Comparison of ENCODE assay signal across 8 cellular contexts in the genomic region with DNA sequence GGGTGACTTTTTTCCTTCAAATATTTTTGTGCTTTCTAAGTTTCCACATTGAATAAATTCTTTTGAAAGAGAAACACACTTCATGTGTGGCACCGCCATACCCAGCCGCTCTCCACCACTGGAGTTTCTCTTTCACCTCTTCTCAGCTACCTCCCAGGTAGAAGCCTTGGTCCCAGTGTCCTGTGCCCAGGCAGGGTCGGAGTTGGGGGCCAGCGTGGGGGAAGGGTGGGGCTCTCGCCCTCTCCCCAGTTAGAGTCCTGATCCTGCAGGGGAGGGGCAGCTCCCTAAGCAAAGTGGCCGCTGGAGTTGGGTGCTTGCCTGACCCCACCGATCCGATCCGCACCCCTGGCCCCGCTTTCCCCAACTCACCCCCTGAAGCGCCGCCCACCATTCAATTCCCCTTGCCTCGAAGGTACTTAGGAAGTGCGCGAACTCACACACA. TPM values are rescaled to one million over a fixed set of nuclear protein-coding genes. Genes with fewer than 3 reads are reported as not detected.
DNase-seq lines count a peak whose midpoint lies in the region; ATAC-seq and TF ChIP-seq lines count a peak whose summit lies in the region.

No MANE protein-coding gene starts in this region.

- peaks cover 49% of the 10 kb centered on the region for H3K79me2 ChIP-seq in mammary epithelial cell (ENCODE audit: insufficient read depth, low read length)

- in situ Hi-C loops in mammary epithelial cell (cut with MboI; ENCODE audit: low sequenced_read_pairs in 2 of 2), result no loop called here

- ATAC-seq in aorta (ENCODE audit: low FRiP score), result no peak

- no peak for TF ChIP-seq CTCF in mammary epithelial cell (conservative IDR thresholded peaks at IDR 0.05 in 1 of 2, IDR thresholded peaks at IDR 0.05 in 1 of 2; ENCODE audit: extremely low read depth in 1 of 2, insufficient read depth in 1 of 2, low read depth in 1 of 2, low read length in 2 of 2)

- no peaks in the 10 kb centered on the region for H3K9me3 ChIP-seq in mammary epithelial cell (replicated peaks; ENCODE audit: insufficient read depth, low read length)
- H3K9me3 ChIP-seq in mononuclear cell (ENCODE audit: low read depth, low read length), result no peaks in the 10 kb centered on the region
- H3K9me3 ChIP-seq in aorta (ENCODE audit: control insufficient read depth, low read length), result no peaks in the 10 kb centered on the region

- H2AFZ ChIP-seq in mammary epithelial cell (ENCODE audit: low read depth, low read length), result peak overlapping the region; percentile 80

- no peaks in the 10 kb centered on the region for H3K27me3 ChIP-seq in mammary epithelial cell (ENCODE audit: insufficient read depth, low read length)
- H3K27me3 ChIP-seq in mononuclear cell (ENCODE audit: insufficient read depth, low read length), result peaks cover 8% of the 10 kb centered on the region
- H3K27me3 ChIP-seq in aorta (ENCODE audit: control insufficient read depth in 1 of 2, insufficient read depth in 2 of 2, low read length in 1 of 2), result no peaks in the 10 kb centered on the region

- H3K9ac ChIP-seq in mammary epithelial cell (ENCODE audit: insufficient read depth, low read length), result peak overlapping the region; percentile 72

- peak overlapping the region; percentile 78 to 85 (median 82) for H3K4me3 ChIP-seq in mammary epithelial cell (replicated peaks in 1 of 3; ENCODE audit: insufficient read depth in 1 of 3, low read depth in 2 of 3, low read length in 3 of 3)
- peak overlapping the region; percentile 54 for H3K4me3 ChIP-seq in mononuclear cell (ENCODE audit: low read length)
- peak overlapping the region; percentile 56 to 87 for H3K4me3 ChIP-seq in aorta (ENCODE audit: low read length in 2 of 2)

- intact Hi-C loops in mammary epithelial cell (cut with micrococcal nuclease), result loop anchor here (5.0 kb wide), 2 partner anchors 43 to 93 kb away; no protein-coding TSS in a partner anchor
- intact Hi-C loops in aorta (cut with DNase I), result loop anchor here in 1 of 2 donors (10.0 kb wide), 1 partner anchor 216 kb away; a partner anchor contains a TSS

- peak; percentile 7 for DNase-seq in stimulated activated CD4-positive, alpha-beta T cell treated with anti-CD3 and anti-CD28 coated beads, Interleukin-4, amount 100 ng/mL, for 1 hour
- no peak for DNase-seq in stimulated activated CD4-positive, alpha-beta T cell treated with anti-CD3 and anti-CD28 coated beads, Interleukin-2, amount 100 ng/mL, for 24 hours
- DNase-seq in mammary epithelial cell (no peak), aorta (peak in 1 of 2 donors; percentile 62), epidermal melanocyte (ENCODE audit: insufficient read length, low spot score) (no peak), HUDEP-2 (lab: John Stamatoyannopoulos, UW; ENCODE audit: unreplicated experiment in 76 of 76) (no peak), KG1 (lab: John Stamatoyannopoulos, UW) (no peak)

- 34% methylated on average over 5 of the region's 15 CpGs for WGBS in mammary epithelial cell (ENCODE audit: low coverage, missing lambda C conversion rate)
- WGBS in aorta, 2 donors, result 20 to 21% methylated on average over 9 to 15 of the region's 15 CpGs

- H3K4me1 ChIP-seq in mammary epithelial cell (ENCODE audit: insufficient read depth, low read length), result peaks cover 66% of the 10 kb centered on the region
- peaks cover 77% of the 10 kb centered on the region for H3K4me1 ChIP-seq in mononuclear cell (ENCODE audit: insufficient read depth, low read length)
- H3K4me1 ChIP-seq in aorta (ENCODE audit: control insufficient read depth in 1 of 2, insufficient read depth in 2 of 2, low read length in 2 of 2), result no peaks in the 10 kb centered on the region

- H3K27ac ChIP-seq in mammary epithelial cell (ENCODE audit: insufficient read depth, low read depth, low read length), result peak overlapping the region; percentile 58
- no peak overlapping the region for H3K27ac ChIP-seq in aorta (ENCODE audit: low read depth in 1 of 2, low read length in 2 of 2)

- BruUV-seq in mammary epithelial cell (replicated peaks; lab: Mats Ljungman, UMichigan), result no TSS peak

- peak overlapping the region; percentile 90 for H3K4me2 ChIP-seq in mammary epithelial cell (ENCODE audit: insufficient read depth, low read depth, low read length)

- dilution Hi-C loops in mammary epithelial cell (cut with HindIII; ENCODE audit: low sequenced_read_pairs), result no loop called here

- CTCF ChIA-PET in mammary epithelial cell (lab: Charles Lee; ENCODE audit: low non-redundant PET), result no interaction called here

- H3K36me3 ChIP-seq in mammary epithelial cell (ENCODE audit: insufficient read depth, low read length) (no peaks in the 10 kb centered on the region), aorta (ENCODE audit: control insufficient read depth in 1 of 2, insufficient read depth in 2 of 2, low read length in 1 of 2) (no peaks in the 10 kb centered on the region)

- H4K20me1 ChIP-seq in mammary epithelial cell (ENCODE audit: insufficient read depth, low read length), result no peaks in the 10 kb centered on the region

RNA-seq across cellular contexts. Expression of a gene that starts 0.8 kb away (rescaled TPM):
- total RNA-seq in mammary epithelial cell, result 10 to 100 TPM; 12.2 to 64.3 TPM
- polyA plus RNA-seq in mammary epithelial cell, result 12.0 TPM
- polyA minus RNA-seq in mammary epithelial cell, result 45.1 TPM
- 9.0 TPM for total RNA-seq in mononuclear cell
- 10 to 100 TPM; 15.8 to 18.3 TPM for total RNA-seq in aorta
- polyA plus RNA-seq in aorta, result 1 to 10 TPM; 3.9 to 6.1 TPM
